In the genomic region with DNA sequence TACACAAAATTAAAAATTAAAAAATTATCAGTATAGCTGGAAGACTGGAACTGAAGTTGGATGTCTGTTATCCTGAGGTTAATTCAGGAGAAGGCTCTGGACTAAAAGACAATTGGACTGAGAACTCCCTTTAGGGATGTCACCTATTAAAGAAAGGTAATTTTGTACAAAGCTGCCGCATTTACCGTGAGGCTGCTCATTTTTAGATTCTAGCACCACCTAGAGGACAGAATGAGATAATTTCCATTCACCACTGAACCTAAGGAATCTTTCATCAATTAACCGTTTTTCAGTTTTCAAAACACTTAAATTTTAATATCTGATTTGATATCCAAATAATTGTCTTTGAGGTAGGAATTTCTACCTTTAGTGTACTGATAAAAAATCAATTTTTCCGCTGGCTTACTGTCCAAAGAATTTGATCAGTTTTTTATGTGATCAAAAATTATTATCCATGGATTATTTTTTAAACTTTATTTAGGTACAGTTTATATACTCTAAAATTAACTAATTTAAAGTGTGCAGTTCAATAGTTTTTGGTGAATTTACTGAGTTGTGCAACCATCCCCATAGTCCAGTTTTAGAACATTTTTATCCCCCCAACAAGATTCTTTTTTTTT, we compare ENCODE assay signal across 8 cellular contexts.
DNase-seq lines count a peak whose midpoint lies in the region; ATAC-seq and TF ChIP-seq lines count a peak whose summit lies in the region.

No MANE protein-coding gene starts in this region.

- no peak for TF ChIP-seq EP300 in tibial nerve (IDR thresholded peaks at IDR 0.05)

- in situ Hi-C loops in astrocyte of the cerebellum (cut with HindIII; ENCODE audit: low sequenced_read_pairs), result loop anchor here (5.0 kb wide), 1 partner anchor 105 kb away; a partner anchor contains a TSS

- H3K36me3 ChIP-seq in H7 (replicated peaks; ENCODE audit: control insufficient read depth, insufficient read depth, low read length), result no peaks in the 10 kb centered on the region
- H3K36me3 ChIP-seq in tibial nerve, result no peaks in the 10 kb centered on the region

- H3K4me3 ChIP-seq in H7 (ENCODE audit: insufficient read depth, low read depth, low read length) (no peak overlapping the region), astrocyte of the cerebellum (ENCODE audit: low read depth, low read length) (no peak overlapping the region), tibial nerve (no peak overlapping the region)

- TF ChIP-seq POLR2A in tibial nerve (IDR thresholded peaks at IDR 0.05), result no peak

- peak; percentile 57 for TF ChIP-seq CTCF in astrocyte of the cerebellum (IDR thresholded peaks at IDR 0.05; ENCODE audit: low read depth, low read length, missing control alignments)
- TF ChIP-seq CTCF in tibial nerve (IDR thresholded peaks at IDR 0.05), result peak; percentile 59 to 82 (median 73)

- 2 to 7% methylated on average over 4 of the region's 4 CpGs for WGBS in tibial nerve, 2 donors

- no peak overlapping the region for H3K27ac ChIP-seq in tibial nerve

- peak; percentile 85 for DNase-seq in DMS 273 (lab: John Stamatoyannopoulos, UW; ENCODE audit: unreplicated experiment)
- DNase-seq in H7, result peak; percentile 51
- peak; percentile 68 for DNase-seq in NCI-H2227 (lab: John Stamatoyannopoulos, UW; ENCODE audit: unreplicated experiment)
- DNase-seq in astrocyte of the cerebellum (ENCODE audit: low read depth), result peak; percentile 22
- peak; percentile 86 for DNase-seq in inferior parietal cortex (ENCODE audit: extremely low spot score)
- DNase-seq in tibial nerve (ENCODE audit: low spot score in 2 of 2), result no peak
- DNase-seq in activated CD8-positive, alpha-beta memory T cell treated with anti-CD3 and anti-CD28 coated beads, Interleukin-2, amount 50 U/mL, for 4 hours, result no peak

- no peak for ATAC-seq in HG03354 (IDR thresholded peaks at IDR 0.05; ENCODE audit: poor library complexity, severe bottlenecking, unreplicated experiment)

- H3K27me3 ChIP-seq in H7 (ENCODE audit: control insufficient read depth, insufficient read depth, low read length) (no peaks in the 10 kb centered on the region), tibial nerve (no peaks in the 10 kb centered on the region)

- H3K4me1 ChIP-seq in tibial nerve, result no peaks in the 10 kb centered on the region

- H3K9me3 ChIP-seq in tibial nerve, result no peaks in the 10 kb centered on the region

Comparison
In these comparisons a context has a peak if more than half of its experiments do, and no peak if none do; other contexts are left out.
1. DNase-seq: peak in DMS 273 (single experiment), H7 (single experiment), NCI-H2227 (single experiment), astrocyte of the cerebellum (single experiment) and inferior parietal cortex (single experiment); none in tibial nerve (0 of 2) and activated CD8-positive, alpha-beta memory T cell treated with anti-CD3 and anti-CD28 coated beads, Interleukin-2, amount 50 U/mL, for 4 hours (single experiment).